22 cellular contexts compared by ENCODE assay signal in genomic region chr5:3384531-3384930, GRCh38.
"Had no signal": no experiment of that assay in that cellular context is flagged by ENCODE, and none has a peak within 500 bp of the region (broad histone marks: within the 10 kb centered on the region; RNA-seq: fewer than 3 reads in every experiment).

No MANE protein-coding gene starts in this region.

- DNase-seq: IMR-90, Karpas-422, KG1, MG63, NCI-H1092, NCI-H1105 treated with DMSO at 0.1 percent for 48 hours, NCI-H1417 treated with DMSO at 0.1 percent for 48 hours, NCI-H146, NCI-H1694 treated with DMSO at 0.1 percent for 48 hours, NCI-H1930, NCI-H2081, NCI-H2107, NCI-H2227 treated with DMSO at 0.1 percent for 48 hours, NCI-H524, NCI-H526 treated with DMSO at 0.1 percent for 48 hours, NCI-H748 treated with DMSO at 0.1 percent for 48 hours, RPMI8226, SHP77 treated with DMSO at 0.1 percent for 48 hours had no signal

- H3K4me3 ChIP-seq: MG63, SJSA1, SK-N-MC had no signal

- H3K27me3 ChIP-seq: MG63, SJSA1 had no signal

- H3K36me3 ChIP-seq: MG63, SJSA1 had no signal

- H3K27ac ChIP-seq: SJSA1, SK-N-MC had no signal

- FAIRE-seq: HepG2, RCC 7860 had no signal

- H3K9me3 ChIP-seq: MG63 had no signal

- H3K4me1 ChIP-seq: SJSA1 had no signal
